Comparison of ENCODE assay signal across 1 cellular context in genomic region chr17:2396568-2397246, GRCh38.
TF ChIP-seq lines count a peak whose summit lies in the region.

No MANE protein-coding gene starts in this region.

TF ChIP-seq in K562, 482 proteins besides CTCF, POLR2A, EP300 and RAD21 (continued from another document and continues in another):
- TF ChIP-seq ZMIZ1 (IDR thresholded peaks at IDR 0.05; ENCODE audit: low read depth in 2 of 2, low read length in 2 of 2): no peak
- TF ChIP-seq FUS (optimal IDR thresholded peaks at IDR 0.05; ENCODE audit: low read depth, low read length): no peak
- no peak for TF ChIP-seq ZNF561 (CRISPR knock-in tag; conservative IDR thresholded peaks at IDR 0.05)
- TF ChIP-seq, protein P1, sequence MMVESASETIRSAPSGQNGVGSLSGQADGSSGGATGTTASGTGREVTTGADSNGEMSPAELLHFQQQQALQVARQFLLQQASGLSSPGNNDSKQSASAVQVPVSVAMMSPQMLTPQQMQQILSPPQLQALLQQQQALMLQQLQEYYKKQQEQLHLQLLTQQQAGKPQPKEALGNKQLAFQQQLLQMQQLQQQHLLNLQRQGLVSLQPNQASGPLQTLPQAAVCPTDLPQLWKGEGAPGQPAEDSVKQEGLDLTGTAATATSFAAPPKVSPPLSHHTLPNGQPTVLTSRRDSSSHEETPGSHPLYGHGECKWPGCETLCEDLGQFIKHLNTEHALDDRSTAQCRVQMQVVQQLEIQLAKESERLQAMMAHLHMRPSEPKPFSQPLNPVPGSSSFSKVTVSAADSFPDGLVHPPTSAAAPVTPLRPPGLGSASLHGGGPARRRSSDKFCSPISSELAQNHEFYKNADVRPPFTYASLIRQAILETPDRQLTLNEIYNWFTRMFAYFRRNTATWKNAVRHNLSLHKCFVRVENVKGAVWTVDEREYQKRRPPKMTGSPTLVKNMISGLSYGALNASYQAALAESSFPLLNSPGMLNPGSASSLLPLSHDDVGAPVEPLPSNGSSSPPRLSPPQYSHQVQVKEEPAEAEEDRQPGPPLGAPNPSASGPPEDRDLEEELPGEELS (CRISPR knock-in tag; IDR thresholded peaks at IDR 0.05; ENCODE audit: borderline replicate concordance): no peak
- TF ChIP-seq ZSCAN29 (IDR thresholded peaks at IDR 0.05): no peak
- no peak for TF ChIP-seq ARID3A (IDR thresholded peaks at IDR 0.05; ENCODE audit: borderline replicate concordance, low read depth, low read length)
- 0 out of 2 replicates have a peak, but pooled peaks have one; percentile 15 for TF ChIP-seq ETV1 (tag; conservative IDR thresholded peaks at IDR 0.05; ENCODE audit: low read depth)
- TF ChIP-seq ARID2 (IDR thresholded peaks at IDR 0.05): no peak
- TF ChIP-seq, protein P2, sequence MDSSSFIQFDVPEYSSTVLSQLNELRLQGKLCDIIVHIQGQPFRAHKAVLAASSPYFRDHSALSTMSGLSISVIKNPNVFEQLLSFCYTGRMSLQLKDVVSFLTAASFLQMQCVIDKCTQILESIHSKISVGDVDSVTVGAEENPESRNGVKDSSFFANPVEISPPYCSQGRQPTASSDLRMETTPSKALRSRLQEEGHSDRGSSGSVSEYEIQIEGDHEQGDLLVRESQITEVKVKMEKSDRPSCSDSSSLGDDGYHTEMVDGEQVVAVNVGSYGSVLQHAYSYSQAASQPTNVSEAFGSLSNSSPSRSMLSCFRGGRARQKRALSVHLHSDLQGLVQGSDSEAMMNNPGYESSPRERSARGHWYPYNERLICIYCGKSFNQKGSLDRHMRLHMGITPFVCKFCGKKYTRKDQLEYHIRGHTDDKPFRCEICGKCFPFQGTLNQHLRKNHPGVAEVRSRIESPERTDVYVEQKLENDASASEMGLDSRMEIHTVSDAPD (CRISPR knock-in tag; IDR thresholded peaks at IDR 0.05): no peak
- TF ChIP-seq, protein P3, sequence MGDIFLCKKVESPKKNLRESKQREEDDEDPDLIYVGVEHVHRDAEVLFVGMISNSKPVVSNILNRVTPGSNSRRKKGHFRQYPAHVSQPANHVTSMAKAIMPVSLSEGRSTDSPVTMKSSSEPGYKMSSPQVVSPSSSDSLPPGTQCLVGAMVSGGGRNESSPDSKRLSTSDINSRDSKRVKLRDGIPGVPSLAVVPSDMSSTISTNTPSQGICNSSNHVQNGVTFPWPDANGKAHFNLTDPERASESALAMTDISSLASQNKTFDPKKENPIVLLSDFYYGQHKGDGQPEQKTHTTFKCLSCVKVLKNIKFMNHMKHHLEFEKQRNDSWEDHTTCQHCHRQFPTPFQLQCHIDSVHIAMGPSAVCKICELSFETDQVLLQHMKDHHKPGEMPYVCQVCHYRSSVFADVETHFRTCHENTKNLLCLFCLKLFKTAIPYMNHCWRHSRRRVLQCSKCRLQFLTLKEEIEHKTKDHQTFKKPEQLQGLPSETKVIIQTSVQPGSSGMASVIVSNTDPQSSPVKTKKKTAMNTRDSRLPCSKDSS (IDR thresholded peaks at IDR 0.05; ENCODE audit: low read depth, partially characterized antibody): no peak
- no peak; the same call in 1 of the 2 replicates for TF ChIP-seq ATF7 (IDR thresholded peaks at IDR 0.05)
- no peak for TF ChIP-seq BHLHE40 (IDR thresholded peaks at IDR 0.05; ENCODE audit: low read length)
- TF ChIP-seq KDM5B (IDR thresholded peaks at IDR 0.05; ENCODE audit: insufficient replicate concordance, low read depth, low read length): no peak
- no peak for TF ChIP-seq ZNF589 (CRISPR knock-in tag; IDR thresholded peaks at IDR 0.05; ENCODE audit: low read depth)
- no peak for TF ChIP-seq ZNF274 (IDR thresholded peaks at IDR 0.05; ENCODE audit: borderline replicate concordance, low read depth, low read length)
- TF ChIP-seq CREM (IDR thresholded peaks at IDR 0.05; ENCODE audit: low read depth): peak; percentile 60
- TF ChIP-seq, protein P4, sequence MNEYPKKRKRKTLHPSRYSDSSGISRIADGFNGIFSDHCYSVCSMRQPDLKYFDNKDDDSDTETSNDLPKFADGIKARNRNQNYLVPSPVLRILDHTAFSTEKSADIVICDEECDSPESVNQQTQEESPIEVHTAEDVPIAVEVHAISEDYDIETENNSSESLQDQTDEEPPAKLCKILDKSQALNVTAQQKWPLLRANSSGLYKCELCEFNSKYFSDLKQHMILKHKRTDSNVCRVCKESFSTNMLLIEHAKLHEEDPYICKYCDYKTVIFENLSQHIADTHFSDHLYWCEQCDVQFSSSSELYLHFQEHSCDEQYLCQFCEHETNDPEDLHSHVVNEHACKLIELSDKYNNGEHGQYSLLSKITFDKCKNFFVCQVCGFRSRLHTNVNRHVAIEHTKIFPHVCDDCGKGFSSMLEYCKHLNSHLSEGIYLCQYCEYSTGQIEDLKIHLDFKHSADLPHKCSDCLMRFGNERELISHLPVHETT (CRISPR knock-in tag; conservative IDR thresholded peaks at IDR 0.05 in 1 of 2, IDR thresholded peaks at IDR 0.05 in 1 of 2): no peak
- TF ChIP-seq GATA2 (CRISPR knock-in tag; IDR thresholded peaks at IDR 0.05): no peak
- TF ChIP-seq JUNB (CRISPR knock-in tag; conservative IDR thresholded peaks at IDR 0.05): no peak
- peak; percentile 72 for TF ChIP-seq POLR2G (IDR thresholded peaks at IDR 0.05; ENCODE audit: low read depth, low read length)
- TF ChIP-seq SPI1 (IDR thresholded peaks at IDR 0.05; ENCODE audit: borderline replicate concordance, low read depth, low read length): peak; percentile 67; the same call in 1 of the 2 replicates
- TF ChIP-seq, protein P5, sequence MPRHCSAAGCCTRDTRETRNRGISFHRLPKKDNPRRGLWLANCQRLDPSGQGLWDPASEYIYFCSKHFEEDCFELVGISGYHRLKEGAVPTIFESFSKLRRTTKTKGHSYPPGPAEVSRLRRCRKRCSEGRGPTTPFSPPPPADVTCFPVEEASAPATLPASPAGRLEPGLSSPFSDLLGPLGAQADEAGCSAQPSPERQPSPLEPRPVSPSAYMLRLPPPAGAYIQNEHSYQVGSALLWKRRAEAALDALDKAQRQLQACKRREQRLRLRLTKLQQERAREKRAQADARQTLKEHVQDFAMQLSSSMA (CRISPR knock-in tag; IDR thresholded peaks at IDR 0.05): no peak
- TF ChIP-seq MAZ (CRISPR knock-in tag; conservative IDR thresholded peaks at IDR 0.05 in 1 of 2, IDR thresholded peaks at IDR 0.05 in 1 of 2): peak; percentile 65 to 81; a peak in 3 of 4 replicates
- TF ChIP-seq NR1H2 (CRISPR knock-in tag; IDR thresholded peaks at IDR 0.05): no peak
- TF ChIP-seq KAT8 (IDR thresholded peaks at IDR 0.05; ENCODE audit: low read depth): no peak
- no peak for TF ChIP-seq MED1 (CRISPR knock-in tag; IDR thresholded peaks at IDR 0.05; ENCODE audit: borderline replicate concordance)
- peak; percentile 68 for TF ChIP-seq RBFOX2 (IDR thresholded peaks at IDR 0.05; ENCODE audit: low read depth, low read length)
- no peak for TF ChIP-seq E2F5 (CRISPR knock-in tag; IDR thresholded peaks at IDR 0.05)
- TF ChIP-seq TSC22D4 (tag; IDR thresholded peaks at IDR 0.05): no peak
- TF ChIP-seq ZNF347 (CRISPR knock-in tag; IDR thresholded peaks at IDR 0.05; ENCODE audit: low read depth): no peak
- TF ChIP-seq ZBTB7A (IDR thresholded peaks at IDR 0.05; ENCODE audit: borderline replicate concordance, control insufficient read depth, low read depth, low read length): peak; percentile 85; the same call in 1 of the 2 replicates
- TF ChIP-seq CBX1 (IDR thresholded peaks at IDR 0.05; ENCODE audit: low read depth): no peak
- TF ChIP-seq PHF20 (IDR thresholded peaks at IDR 0.05; ENCODE audit: partially characterized antibody): no peak
- TF ChIP-seq E2F4 (CRISPR knock-in tag; IDR thresholded peaks at IDR 0.05; ENCODE audit: low read depth): no peak
- peak; percentile 45 for TF ChIP-seq NEUROD1 (IDR thresholded peaks at IDR 0.05; ENCODE audit: borderline replicate concordance, low read depth, low read length, partially characterized antibody)
- peak; percentile 30 for TF ChIP-seq FOS (IDR thresholded peaks at IDR 0.05; ENCODE audit: extremely low read depth, insufficient read length)
- TF ChIP-seq HMGXB4 (CRISPR knock-in tag; IDR thresholded peaks at IDR 0.05): no peak
- peak; percentile 63 for TF ChIP-seq CXXC5 (CRISPR knock-in tag; IDR thresholded peaks at IDR 0.05)
- no peak for TF ChIP-seq NELFE (IDR thresholded peaks at IDR 0.05; ENCODE audit: insufficient read depth, insufficient read length)
- no peak for TF ChIP-seq ZNF217 (CRISPR knock-in tag; IDR thresholded peaks at IDR 0.05)
- TF ChIP-seq PBX2 (CRISPR knock-in tag; IDR thresholded peaks at IDR 0.05; ENCODE audit: low read depth): no peak
- no peak for TF ChIP-seq PBX2 (tag; conservative IDR thresholded peaks at IDR 0.05; ENCODE audit: low read depth)
- no peak for TF ChIP-seq BMI1 (IDR thresholded peaks at IDR 0.05; ENCODE audit: low read length)
